9 cellular contexts compared by ENCODE assay signal in genomic region chr9:97109194-97109811, GRCh38.
A peak's percentile ranks its signal among the peaks of the same experiment; 100 is the strongest.
DNase-seq lines count a peak whose midpoint lies in the region; ATAC-seq and TF ChIP-seq lines count a peak whose summit lies in the region.
"Had no signal": no experiment of that assay in that cellular context is flagged by ENCODE, and none has a peak within 500 bp of the region (broad histone marks: within the 10 kb centered on the region; RNA-seq: fewer than 3 reads in every experiment).

No MANE protein-coding gene starts in this region.

- no peak overlapping the region for H3K4me3 Mint-ChIP-seq in Caco-2 (ENCODE audit: unreplicated experiment)
- H3K4me3 Mint-ChIP-seq: IgD-negative memory B cell had no signal

- no peaks in the 10 kb centered on the region for H3K36me3 Mint-ChIP-seq in Caco-2 (ENCODE audit: insufficient read depth, unreplicated experiment)
- H3K36me3 Mint-ChIP-seq: IgD-negative memory B cell had no signal

- H3K36me3 ChIP-seq in Caco-2 (ENCODE audit: control insufficient read depth, insufficient read depth, low read length), result no peaks in the 10 kb centered on the region

- BruUV-seq in Caco-2 (replicated peaks; lab: Mats Ljungman, UMichigan), result no TSS peak

- CTCF ChIA-PET in Caco-2 (lab: Charles Lee), result interaction anchor here (1.0 to 1.1 kb wide), 2 partner anchors 233 to 252 kb away, joined by 5 to 11 read pairs; no protein-coding TSS in a partner anchor

- H3K9me3 ChIP-seq in Caco-2, result no peaks in the 10 kb centered on the region

- peak; percentile 35 for ATAC-seq in HG02798 (IDR thresholded peaks at IDR 0.05; ENCODE audit: poor library complexity, unreplicated experiment)
- no peak for ATAC-seq in HG03378 (IDR thresholded peaks at IDR 0.05; ENCODE audit: unreplicated experiment)

- POLR2A ChIA-PET in Caco-2 (lab: Charles Lee), result no interaction called here

- H3K4me1 Mint-ChIP-seq in Caco-2 (ENCODE audit: low read depth, unreplicated experiment), result no peaks in the 10 kb centered on the region
- H3K4me1 Mint-ChIP-seq: IgD-negative memory B cell had no signal

- no peaks in the 10 kb centered on the region for H3K27me3 Mint-ChIP-seq in Caco-2 (ENCODE audit: insufficient read depth, unreplicated experiment)

- peak; percentile 78 to 81 for DNase-seq in Caco-2
- DNase-seq in RPMI7951 (ENCODE audit: low read depth), result peak; percentile 46
- peak in 4 of 10 donors; percentile 21 to 72 (median 55) for DNase-seq in dorsolateral prefrontal cortex
- DNase-seq in middle frontal gyrus (ENCODE audit: extremely low spot score, low spot score), result peak; percentile 8
- DNase-seq in NCI-H1105 treated with DMSO at 0.1 percent for 48 hours (lab: John Stamatoyannopoulos, UW), result no peak
- DNase-seq in NCI-H446 treated with DMSO at 0.1 percent for 48 hours (lab: John Stamatoyannopoulos, UW), result no peak

- H3K27me3 ChIP-seq in Caco-2 (replicated peaks; ENCODE audit: control insufficient read depth, insufficient read depth, low read length) (no peaks in the 10 kb centered on the region), dorsolateral prefrontal cortex (no peaks in the 10 kb centered on the region)

- H3K9me3 Mint-ChIP-seq in Caco-2 (ENCODE audit: unreplicated experiment), result no peaks in the 10 kb centered on the region

- H3K4me3 ChIP-seq in Caco-2 (ENCODE audit: low read depth, low read length) (no peak overlapping the region), dorsolateral prefrontal cortex (no peak overlapping the region)

- intact Hi-C loops in Caco-2 (cut with micrococcal nuclease; ENCODE audit: unreplicated experiment), result loop anchor here (1.0 kb wide), 3 partner anchors 70 to 253 kb away; partner anchors contain the start of gene CTSV
- intact Hi-C loops in dorsolateral prefrontal cortex (cut with DNase I), result loop anchor here (2.0 kb wide), 1 partner anchor 253 kb away; no protein-coding TSS in a partner anchor

- H3K27ac ChIP-seq in dorsolateral prefrontal cortex, result no peak overlapping the region

- TF ChIP-seq CTCF in Caco-2 (IDR thresholded peaks at IDR 0.05; ENCODE audit: insufficient read depth in 1 of 2, low read depth in 1 of 2, low read length in 1 of 2, severe bottlenecking in 1 of 2, unreplicated experiment in 1 of 2) (peak; percentile 69 to 86), dorsolateral prefrontal cortex (IDR thresholded peaks at IDR 0.05 in 54 of 56, conservative IDR thresholded peaks at IDR 0.05 in 2 of 56; ENCODE audit: low read depth in 1 of 56, partially characterized antibody in 56 of 56) (peak in 54 of 56 donors; percentile 10 to 84 (median 55))

- no peaks in the 10 kb centered on the region for H3K4me1 ChIP-seq in Caco-2

- no peak overlapping the region for H3K27ac Mint-ChIP-seq in Caco-2 (ENCODE audit: unreplicated experiment)
- H3K27ac Mint-ChIP-seq: IgD-negative memory B cell had no signal

Comparison
In these comparisons a context has a peak if more than half of its experiments do, and no peak if none do; other contexts are left out.
1. DNase-seq: peak in Caco-2 (2 of 2), RPMI7951 (single experiment) and middle frontal gyrus (single experiment); none in NCI-H1105 treated with DMSO at 0.1 percent for 48 hours (single experiment) and NCI-H446 treated with DMSO at 0.1 percent for 48 hours (single experiment).